In genomic region chr3:142275856-142276255, GRCh38 we compare ENCODE assay signal across 9 cellular contexts. TPM values are rescaled to one million over a fixed set of nuclear protein-coding genes. Genes with fewer than 3 reads are reported as not detected.
DNase-seq lines count a peak whose midpoint lies in the region; FAIRE-seq and TF ChIP-seq lines count a peak whose summit lies in the region.
"Had no signal": no experiment of that assay in that cellular context is flagged by ENCODE, and none has a peak within 500 bp of the region (broad histone marks: within the 10 kb centered on the region; RNA-seq: fewer than 3 reads in every experiment).

No MANE protein-coding gene starts in this region.

- H3K27ac Mint-ChIP-seq in astrocyte (ENCODE audit: unreplicated experiment) (no peak overlapping the region), immature natural killer cell (peak overlapping the region; percentile 90 to 96 (median 92))
- H3K27ac Mint-ChIP-seq in activated naive CD4-positive, alpha-beta T cell treated with anti-CD3 and anti-CD28 coated beads, Interleukin-2, amount 10 ng/mL, durations not matched to agents 7 days and 5 days, result no peak overlapping the region

- CTCF ChIA-PET in activated naive CD4-positive, alpha-beta T cell treated with anti-CD3 and anti-CD28 coated beads, Interleukin-2, amount 10 ng/mL, durations not matched to agents 7 days and 5 days (lab: Charles Lee), result no interaction called here

- H3K4me3 ChIP-seq in AG10803 (ENCODE audit: low read length) (no peak overlapping the region), astrocyte (ENCODE audit: insufficient read depth, low read depth, low read length) (no peak overlapping the region)

- no peaks in the 10 kb centered on the region for H3K36me3 ChIP-seq in astrocyte (ENCODE audit: insufficient read depth, low read length)

- no peak overlapping the region for H3K9ac ChIP-seq in astrocyte (ENCODE audit: low read length)

- no peaks in the 10 kb centered on the region for H3K79me2 ChIP-seq in astrocyte (ENCODE audit: insufficient read depth, low read length)

- DNase-seq in AG10803 (ENCODE audit: low read depth) (peak; percentile 92), KBM-7 (peak; percentile 17), astrocyte (ENCODE audit: low read depth) (peak; percentile 96), immature natural killer cell (peak in 2 of 3 donors; percentile 29 to 32), NCI-H2196 treated with DMSO at 0.1 percent for 48 hours (lab: John Stamatoyannopoulos, UW; ENCODE audit: unreplicated experiment) (no peak), putamen (ENCODE audit: low spot score) (no peak), NCI-H1105 treated with DMSO at 0.1 percent for 48 hours (lab: John Stamatoyannopoulos, UW) (no peak)
- DNase-seq in activated naive CD4-positive, alpha-beta T cell treated with anti-CD3 and anti-CD28 coated beads, Interleukin-2, amount 10 ng/mL, durations not matched to agents 7 days and 5 days, result no peak
- DNase-seq: activated naive CD4-positive, alpha-beta T cell treated with Interleukin-2 at 50 U/mL for 16 hours had no signal

- in situ Hi-C loops in KBM-7 (cut with MboI; ENCODE audit: low pct_unique_long_range_greater_than_20kb, low sequenced_read_pairs), result no loop called here

- peaks cover 8% of the 10 kb centered on the region for H3K4me1 ChIP-seq in astrocyte (ENCODE audit: insufficient read depth, low read length)

- H3K27me3 Mint-ChIP-seq in astrocyte (ENCODE audit: low read depth, unreplicated experiment) (no peaks in the 10 kb centered on the region), immature natural killer cell (ENCODE audit: low read depth in 3 of 3) (peaks cover 0 to 5% (median 0%) of the 10 kb centered on the region in 3 donors)
- H3K27me3 Mint-ChIP-seq in activated naive CD4-positive, alpha-beta T cell treated with anti-CD3 and anti-CD28 coated beads, Interleukin-2, amount 10 ng/mL, durations not matched to agents 7 days and 5 days, result peaks cover 4% of the 10 kb centered on the region

- TF ChIP-seq CTCF in AG10803 (conservative IDR thresholded peaks at IDR 0.05; ENCODE audit: low read length), result no peak
- TF ChIP-seq CTCF in astrocyte (IDR thresholded peaks at IDR 0.05; ENCODE audit: insufficient read depth, low read depth, low read length), result no peak

- H2AFZ ChIP-seq in astrocyte (ENCODE audit: low read depth, low read length), result no peak overlapping the region

- H3K36me3 Mint-ChIP-seq in astrocyte (ENCODE audit: low read depth, unreplicated experiment) (no peaks in the 10 kb centered on the region), immature natural killer cell (peaks cover 14 to 29% (median 19%) of the 10 kb centered on the region in 3 donors)
- no peaks in the 10 kb centered on the region for H3K36me3 Mint-ChIP-seq in activated naive CD4-positive, alpha-beta T cell treated with anti-CD3 and anti-CD28 coated beads, Interleukin-2, amount 10 ng/mL, durations not matched to agents 7 days and 5 days

- H3K4me2 ChIP-seq in astrocyte (ENCODE audit: low read length), result peak overlapping the region; percentile 39

- H3K9me3 ChIP-seq in astrocyte (ENCODE audit: insufficient read depth, low read depth, low read length), result no peaks in the 10 kb centered on the region

- H3K9me3 Mint-ChIP-seq in astrocyte (ENCODE audit: unreplicated experiment) (peaks cover 3% of the 10 kb centered on the region), immature natural killer cell (peaks cover 0 to 15% (median 6%) of the 10 kb centered on the region in 6 donors)
- peaks cover 2% of the 10 kb centered on the region for H3K9me3 Mint-ChIP-seq in activated naive CD4-positive, alpha-beta T cell treated with anti-CD3 and anti-CD28 coated beads, Interleukin-2, amount 10 ng/mL, durations not matched to agents 7 days and 5 days

- FAIRE-seq in astrocyte (lab: Jason Lieb, UNC), result peak; percentile 54

- no peak overlapping the region for H3K27ac ChIP-seq in astrocyte (ENCODE audit: low read depth, low read length)

- no peaks in the 10 kb centered on the region for H3K27me3 ChIP-seq in astrocyte (ENCODE audit: insufficient read depth, low read length)

- peaks cover 10% of the 10 kb centered on the region for H3K4me1 Mint-ChIP-seq in astrocyte (ENCODE audit: low read depth, unreplicated experiment)
- peaks cover 80 to 94% of the 10 kb centered on the region in 2 donors for H3K4me1 Mint-ChIP-seq in immature natural killer cell
- H3K4me1 Mint-ChIP-seq in activated naive CD4-positive, alpha-beta T cell treated with anti-CD3 and anti-CD28 coated beads, Interleukin-2, amount 10 ng/mL, durations not matched to agents 7 days and 5 days, result peaks cover 14% of the 10 kb centered on the region

- H3K4me3 Mint-ChIP-seq in astrocyte (ENCODE audit: unreplicated experiment), result no peak overlapping the region
- peak overlapping the region; percentile 47 to 75 (median 59) for H3K4me3 Mint-ChIP-seq in immature natural killer cell
- no peak overlapping the region for H3K4me3 Mint-ChIP-seq in activated naive CD4-positive, alpha-beta T cell treated with anti-CD3 and anti-CD28 coated beads, Interleukin-2, amount 10 ng/mL, durations not matched to agents 7 days and 5 days

- H4K20me1 ChIP-seq in astrocyte (ENCODE audit: insufficient read depth, low read length), result no peaks in the 10 kb centered on the region

RNA-seq across cellular contexts. Expression of gene GK5, which starts 50.5 kb away (rescaled TPM):
- total RNA-seq in astrocyte, result 15.3 and 17.6 TPM in 2 replicates
- polyA plus RNA-seq in immature natural killer cell, result 10 to 100 TPM; 14.1 to 32.9 (median 24.2) TPM

Comparison
In these comparisons a context has a peak if more than half of its experiments do, and no peak if none do; other contexts are left out.
1. DNase-seq: peak in AG10803 (single experiment), KBM-7 (single experiment), astrocyte (single experiment) and immature natural killer cell (2 of 3); none in NCI-H2196 treated with DMSO at 0.1 percent for 48 hours (single experiment), activated naive CD4-positive, alpha-beta T cell treated with anti-CD3 and anti-CD28 coated beads, Interleukin-2, amount 10 ng/mL, durations not matched to agents 7 days and 5 days (single experiment), putamen (single experiment) and NCI-H1105 treated with DMSO at 0.1 percent for 48 hours (single experiment).
2. H3K27ac Mint-ChIP-seq: peak in immature natural killer cell (6 of 6); none in astrocyte (single experiment) and activated naive CD4-positive, alpha-beta T cell treated with anti-CD3 and anti-CD28 coated beads, Interleukin-2, amount 10 ng/mL, durations not matched to agents 7 days and 5 days (single experiment).
3. H3K4me3 Mint-ChIP-seq: peak in immature natural killer cell (5 of 5); none in astrocyte (single experiment) and activated naive CD4-positive, alpha-beta T cell treated with anti-CD3 and anti-CD28 coated beads, Interleukin-2, amount 10 ng/mL, durations not matched to agents 7 days and 5 days (single experiment).